In the genomic region with DNA sequence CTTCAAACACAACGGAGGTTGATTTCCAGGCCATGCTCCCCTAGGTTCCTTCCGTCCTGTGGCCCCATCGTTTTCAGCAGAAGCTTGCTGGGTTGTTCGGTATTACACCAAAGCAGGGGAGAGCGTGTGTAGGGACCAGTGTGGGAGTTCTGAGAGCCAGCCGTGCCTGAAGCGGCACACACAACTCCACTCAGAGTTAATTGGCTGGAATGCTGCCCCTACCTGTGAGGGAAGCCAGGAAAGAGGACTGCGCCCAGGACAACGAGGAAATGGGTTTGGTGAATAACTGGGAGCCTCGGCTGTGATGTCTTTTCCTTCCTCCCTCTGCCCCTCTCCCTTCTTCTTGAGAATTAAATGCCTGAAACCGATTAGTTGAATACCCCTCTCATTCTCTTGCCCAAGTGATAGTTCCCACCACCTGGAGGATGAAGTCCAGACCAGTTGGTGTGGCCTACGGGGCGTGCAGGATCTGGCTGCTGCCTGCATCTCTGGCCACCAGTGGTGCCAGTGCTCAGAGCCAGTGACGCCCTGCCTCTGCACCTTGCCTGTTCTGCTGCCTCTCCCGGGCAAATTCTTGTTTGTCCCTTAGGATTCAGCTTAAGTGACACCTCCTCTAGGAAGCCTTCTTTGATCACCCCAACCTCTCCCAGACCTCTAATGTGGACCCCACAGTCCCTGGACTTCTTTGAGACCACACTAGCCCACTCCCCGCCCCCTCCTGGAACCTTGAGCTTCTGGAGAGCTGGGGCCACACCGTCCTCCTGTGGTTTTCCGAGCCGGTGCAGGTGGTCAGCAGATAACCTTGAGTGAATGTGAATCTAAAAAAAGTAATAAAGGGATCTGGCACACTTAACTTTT, we compare ENCODE assay signal across 11 cellular contexts. TPM values are rescaled to one million over a fixed set of nuclear protein-coding genes. Genes with fewer than 3 reads are reported as not detected.
A peak's percentile ranks its signal among the peaks of the same experiment; 100 is the strongest.
DNase-seq lines count a peak whose midpoint lies in the region; ATAC-seq, FAIRE-seq and TF ChIP-seq lines count a peak whose summit lies in the region.
"Had no signal": no experiment of that assay in that cellular context is flagged by ENCODE, and none has a peak within 500 bp of the region (broad histone marks: within the 10 kb centered on the region; RNA-seq: fewer than 3 reads in every experiment).

No MANE protein-coding gene starts in this region.

- H3K4me2 ChIP-seq in K562 (ENCODE audit: insufficient read depth, low read length) (peak overlapping the region; percentile 20; the same call in 1 of the 2 replicates), mesenchymal stem cell (ENCODE audit: low read length, poor library complexity, severe bottlenecking) (no peak overlapping the region)

- H3K18ac ChIP-seq in mesenchymal stem cell (ENCODE audit: low read depth in 1 of 2, low read length in 2 of 2): peak overlapping the region; percentile 94 to 99

- peak overlapping the region; percentile 96 for H2AK5ac ChIP-seq in mesenchymal stem cell (ENCODE audit: low read length, severe bottlenecking)

- H3K27ac Mint-ChIP-seq in activated T-cell treated with anti-CD3 and anti-CD28 coated beads, Interleukin-2, amount 50 U/mL, for 72 hours: peak overlapping the region; percentile 95

- H3K23ac ChIP-seq in mesenchymal stem cell (ENCODE audit: low read length in 2 of 2): peak overlapping the region in 1 of 2 experiments; percentile 94

- CTCF ChIA-PET in K562 (lab: Yijun Ruan, JAX; ENCODE audit: low intra/inter-chr PET ratio): interaction anchor here (0.5 kb wide), 1 partner anchor 158 kb away, joined by 3 read pairs; no protein-coding TSS in a partner anchor

- no peaks in the 10 kb centered on the region for H3K9me3 Mint-ChIP-seq in activated T-cell treated with anti-CD3 and anti-CD28 coated beads, Interleukin-2, amount 50 U/mL, for 72 hours

- H3K4ac ChIP-seq in mesenchymal stem cell (ENCODE audit: low read depth in 1 of 2, low read length in 2 of 2): peak overlapping the region; percentile 98 to 99

- WGBS in K562 (ENCODE audit: insufficient coverage, low coverage, missing lambda C conversion rate): 58% methylated on average over 17 of the region's 19 CpGs
- WGBS in mesenchymal stem cell: 56% methylated on average over 19 of the region's 19 CpGs

- no TSS peak for BruUV-seq in K562 (replicated peaks; lab: Mats Ljungman, UMichigan)

- H3K4me3 Mint-ChIP-seq in activated T-cell treated with anti-CD3 and anti-CD28 coated beads, Interleukin-2, amount 50 U/mL, for 72 hours: peak overlapping the region; percentile 60 to 91

- H4K91ac ChIP-seq in mesenchymal stem cell (ENCODE audit: low read length): peak overlapping the region; percentile 100

- peak overlapping the region; percentile 95 for H4K8ac ChIP-seq in mesenchymal stem cell (ENCODE audit: low read length)

- H2AFZ ChIP-seq in K562 (ENCODE audit: low read depth, low read length) (no peak overlapping the region), mesenchymal stem cell (ENCODE audit: low read depth, low read length) (peak overlapping the region; percentile 6)

- POLR2A ChIA-PET in K562 (lab: Yijun Ruan, JAX): interaction anchor here (1.3 kb wide), 1 partner anchor 8 kb away, joined by 3 read pairs; no protein-coding TSS in a partner anchor

- peak overlapping the region; percentile 41 to 77; a peak in 2 of 4 replicates for H3K9ac ChIP-seq in K562 (ENCODE audit: insufficient read depth in 1 of 2, low read depth in 2 of 2, low read length in 2 of 2)
- peak overlapping the region; percentile 82 for H3K9ac ChIP-seq in mesenchymal stem cell (ENCODE audit: low read length)

- H3K9me3 ChIP-seq in K562 (replicated peaks; ENCODE audit: control insufficient read depth, insufficient read depth, low read depth, low read length) (no peaks in the 10 kb centered on the region), mesenchymal stem cell (ENCODE audit: control insufficient read depth, low read length) (no peaks in the 10 kb centered on the region), upper lobe of right lung (no peaks in the 10 kb centered on the region)

- peaks cover 75% of the 10 kb centered on the region for H3K79me2 ChIP-seq in K562 (ENCODE audit: control insufficient read depth, insufficient read depth, low read length)

- peak overlapping the region in 1 of 2 experiments; percentile 82 for H3K14ac ChIP-seq in mesenchymal stem cell (ENCODE audit: low read length in 2 of 2)

- no peaks in the 10 kb centered on the region for H3K36me3 Mint-ChIP-seq in activated T-cell treated with anti-CD3 and anti-CD28 coated beads, Interleukin-2, amount 50 U/mL, for 72 hours (ENCODE audit: insufficient read depth in 2 of 2)

- no peak for DNase-seq in activated T-cell treated with anti-CD3 and anti-CD28 coated beads, Interleukin-2, amount 50 U/mL, for 72 hours
- no peak for DNase-seq in activated T-cell treated with anti-CD3 and anti-CD28 coated beads, Interleukin-2, amount 50 U/mL, for 48 hours
- DNase-seq in K562 (ENCODE audit: extremely low read depth in 1 of 4, low spot score in 3 of 4) (peak in 1 of 4 experiments; percentile 21), mesenchymal stem cell (peak; percentile 47), upper lobe of right lung (no peak), HCEC 1CT (no peak), DMS114 treated with DMSO at 0.1 percent for 48 hours (lab: John Stamatoyannopoulos, UW; ENCODE audit: unreplicated experiment) (no peak)
- DNase-seq: NCI-H2171 treated with DMSO at 0.1 percent for 48 hours had no signal

- peak overlapping the region; percentile 61 for H2BK5ac ChIP-seq in mesenchymal stem cell (ENCODE audit: low read depth, low read length, poor library complexity, severe bottlenecking)

- peaks cover 57% of the 10 kb centered on the region for H4K20me1 ChIP-seq in K562 (replicated peaks; ENCODE audit: control insufficient read depth, insufficient read depth, low read length)

- no peaks in the 10 kb centered on the region for H3K27me3 ChIP-seq in K562 (ENCODE audit: control insufficient read depth in 2 of 2, insufficient read depth in 2 of 2, low read length in 2 of 2)
- H3K27me3 ChIP-seq in mesenchymal stem cell (ENCODE audit: control insufficient read depth in 1 of 2, insufficient read depth in 1 of 2, low read length in 2 of 2): no peaks in the 10 kb centered on the region
- no peaks in the 10 kb centered on the region for H3K27me3 ChIP-seq in upper lobe of right lung
- H3K27me3 ChIP-seq: cardiac muscle cell had no signal

- H2BK15ac ChIP-seq in mesenchymal stem cell (ENCODE audit: low read depth, poor library complexity, severe bottlenecking): peak overlapping the region; percentile 77

- intact Hi-C loops in K562 (cut with micrococcal nuclease) (loop anchor here (2.0 kb wide), 1 partner anchor 26 kb away; no protein-coding TSS in a partner anchor), upper lobe of right lung (cut with DNase I) (no loop called here)

- no peak for TF ChIP-seq POLR2A in K562 (conservative IDR thresholded peaks at IDR 0.05)

- H2BK12ac ChIP-seq in mesenchymal stem cell (ENCODE audit: low read length in 2 of 2): peak overlapping the region; percentile 99 to 100

- H3K27ac ChIP-seq in K562 (ENCODE audit: extremely low read depth, low read depth, low read length) (peak overlapping the region; percentile 73; the same call in 2 of the 3 replicates), mesenchymal stem cell (ENCODE audit: low read length, poor library complexity, severe bottlenecking) (peak overlapping the region; percentile 95), upper lobe of right lung (peak overlapping the region; percentile 71)

- no peak for FAIRE-seq in K562 (lab: Jason Lieb, UNC)
- FAIRE-seq: islet of Langerhans had no signal

- H3K36me3 ChIP-seq in K562 (ENCODE audit: control insufficient read depth, insufficient read depth, low read length): peaks cover 63% of the 10 kb centered on the region; the same call in 2 of the 3 replicates
- no peaks in the 10 kb centered on the region for H3K36me3 ChIP-seq in mesenchymal stem cell (ENCODE audit: control insufficient read depth in 1 of 2, insufficient read depth in 2 of 2, low read depth in 1 of 2, low read length in 2 of 2)
- H3K36me3 ChIP-seq in upper lobe of right lung: no peaks in the 10 kb centered on the region
- H3K36me3 ChIP-seq: cardiac muscle cell had no signal

- H3K9me1 ChIP-seq in K562 (ENCODE audit: control insufficient read depth, insufficient read depth, low read length): peaks cover 8% of the 10 kb centered on the region

- peaks cover 36 to 45% of the 10 kb centered on the region in 2 experiments for H3K4me1 ChIP-seq in K562 (replicated peaks in 1 of 2; ENCODE audit: control insufficient read depth in 2 of 2, insufficient read depth in 2 of 2, low read length in 2 of 2)
- peaks cover 56% of the 10 kb centered on the region for H3K4me1 ChIP-seq in mesenchymal stem cell (ENCODE audit: control insufficient read depth, insufficient read depth, low read depth, low read length)
- peaks cover 50% of the 10 kb centered on the region for H3K4me1 ChIP-seq in upper lobe of right lung

- ATAC-seq in activated T-cell treated with anti-CD3 and anti-CD28 coated beads, Interleukin-2, amount 50 U/mL, for 72 hours (replicated peaks in 1 of 2): no peak
- no peak for ATAC-seq in K562
- no peak for ATAC-seq in upper lobe of right lung
- no peak for ATAC-seq in GM21423 (IDR thresholded peaks at IDR 0.05; ENCODE audit: unreplicated experiment)

- H2BK120ac ChIP-seq in mesenchymal stem cell (ENCODE audit: low read depth, low read length): peak overlapping the region; percentile 90

- TF ChIP-seq CTCF in K562 (IDR thresholded peaks at IDR 0.05 in 2 of 3, conservative IDR thresholded peaks at IDR 0.05 in 1 of 3; ENCODE audit: insufficient read depth in 2 of 3, low read depth in 1 of 3, low read length in 3 of 3) (peak in 1 of 3 experiments; percentile 41; a peak in 2 of 6 replicates), upper lobe of right lung (IDR thresholded peaks at IDR 0.05) (no peak)

- peaks cover 32% of the 10 kb centered on the region for H3K79me1 ChIP-seq in mesenchymal stem cell (replicated peaks; ENCODE audit: low read length, poor library complexity, severe bottlenecking)

- no peak for TF ChIP-seq EP300 in K562 (IDR thresholded peaks at IDR 0.05; ENCODE audit: low read length)

- H3K4me3 ChIP-seq in K562 (no peak overlapping the region), mesenchymal stem cell (ENCODE audit: insufficient read depth in 1 of 2, low read depth in 1 of 2, low read length in 2 of 2) (peak overlapping the region in 1 of 2 experiments; percentile 57), upper lobe of right lung (no peak overlapping the region)
- H3K4me3 ChIP-seq: cardiac muscle cell had no signal

- in situ Hi-C loops in K562 (cut with MboI): no loop called here

- peaks cover 59% of the 10 kb centered on the region for H3K4me1 Mint-ChIP-seq in activated T-cell treated with anti-CD3 and anti-CD28 coated beads, Interleukin-2, amount 50 U/mL, for 72 hours (ENCODE audit: low read depth)

- no peak for TF ChIP-seq RAD21 in K562 (CRISPR knock-in tag; conservative IDR thresholded peaks at IDR 0.05 in 1 of 2, IDR thresholded peaks at IDR 0.05 in 1 of 2)

- no peaks in the 10 kb centered on the region for H3K27me3 Mint-ChIP-seq in activated T-cell treated with anti-CD3 and anti-CD28 coated beads, Interleukin-2, amount 50 U/mL, for 72 hours (ENCODE audit: low read depth)

RNA-seq across cellular contexts. Expression of gene TBC1D14, which starts 33.6 kb away (rescaled TPM):
- total RNA-seq in activated T-cell treated with anti-CD3 and anti-CD28 coated beads, Interleukin-2, amount 50 U/mL, for 72 hours: 10 to 100 TPM; 26.5 to 32.4 TPM
- 61.0 and 70.3 TPM in 2 replicates for total RNA-seq in K562 (2011; cell fraction: chromatin; rRNA removed; ENCODE audit: low replicate concordance)
- total RNA-seq in K562 (2011; cell fraction: nucleolus; rRNA removed): 50.4 and 54.0 TPM in 2 replicates
- total RNA-seq in K562 (2011; cell fraction: nucleoplasm; rRNA removed): 45.9 and 49.3 TPM in 2 replicates
- 50.2 and 54.4 TPM in 2 replicates for total RNA-seq in K562 (2014; rRNA removed)
- 44.8 and 45.5 TPM in 2 replicates for total RNA-seq in K562 (2014; rRNA removed; fragmentation: Illumina TruSeq; extraction: Trizol)
- 55.8 and 57.7 TPM in 2 replicates for total RNA-seq in K562 (2015; rRNA removed; fragmentation: Illumina TruSeq; extraction: Trizol)
- 55.4 and 59.6 TPM in 2 replicates for total RNA-seq in K562 (2021)
- 31.4 and 41.2 TPM in 2 replicates for polyA plus RNA-seq in K562 (2011; rRNA removed)
- 37.0 and 43.7 TPM in 2 replicates for polyA plus RNA-seq in K562 (2011; cell fraction: cytosol; rRNA removed)
- 37.0 and 46.2 TPM in 2 replicates for polyA plus RNA-seq in K562 (2011; cell fraction: nucleus; rRNA removed)
- polyA plus RNA-seq in K562 (2012): 45.4 TPM in 2 replicates
- 46.2 and 47.7 TPM in 2 replicates for polyA plus RNA-seq in K562 (2014; fragmentation: Illumina TruSeq; extraction: Trizol)
- 1 to 10 TPM; 2.1 to 2.7 TPM for polyA plus RNA-seq in K562 (2014; fragmentation: Nextera tagmentation; extraction: Ambion mirVana)
- polyA plus RNA-seq in K562 (2014; rRNA removed): 43.3 and 50.8 TPM in 2 replicates
- polyA minus RNA-seq in K562 (2011; rRNA and poly(A)+ RNA removed): 51.1 and 64.3 TPM in 2 replicates
- polyA minus RNA-seq in K562 (2011; cell fraction: cytosol; rRNA and poly(A)+ RNA removed): 29.6 and 35.1 TPM in 2 replicates
- polyA minus RNA-seq in K562 (2011; cell fraction: nucleus; rRNA and poly(A)+ RNA removed): 26.1 and 34.0 TPM in 2 replicates
- polyA plus RNA-seq in mesenchymal stem cell (2013, experiment 1 of 2): 25.0 TPM
- 24.9 TPM for polyA plus RNA-seq in mesenchymal stem cell (2013, experiment 2 of 2)
- total RNA-seq in upper lobe of right lung: 51.8 TPM
